In genomic region chr2:133591164-133591563, GRCh38 we compare ENCODE assay signal across 1 cellular context.
TF ChIP-seq lines count a peak whose summit lies in the region.

No MANE protein-coding gene starts in this region.

TF ChIP-seq in GM23338, 12 proteins besides CTCF, POLR2A, EP300 and RAD21 (continued from another document):
- TF ChIP-seq ZNF462 (CRISPR knock-in tag; IDR thresholded peaks at IDR 0.05) (no peak), POLR2AphosphoS5 (IDR thresholded peaks at IDR 0.05; ENCODE audit: low read depth) (no peak), ZNF331 (CRISPR knock-in tag; IDR thresholded peaks at IDR 0.05; ENCODE audit: low read depth) (no peak), STAT1 (IDR thresholded peaks at IDR 0.05; ENCODE audit: unreplicated experiment) (no peak)
